In the genomic region with DNA sequence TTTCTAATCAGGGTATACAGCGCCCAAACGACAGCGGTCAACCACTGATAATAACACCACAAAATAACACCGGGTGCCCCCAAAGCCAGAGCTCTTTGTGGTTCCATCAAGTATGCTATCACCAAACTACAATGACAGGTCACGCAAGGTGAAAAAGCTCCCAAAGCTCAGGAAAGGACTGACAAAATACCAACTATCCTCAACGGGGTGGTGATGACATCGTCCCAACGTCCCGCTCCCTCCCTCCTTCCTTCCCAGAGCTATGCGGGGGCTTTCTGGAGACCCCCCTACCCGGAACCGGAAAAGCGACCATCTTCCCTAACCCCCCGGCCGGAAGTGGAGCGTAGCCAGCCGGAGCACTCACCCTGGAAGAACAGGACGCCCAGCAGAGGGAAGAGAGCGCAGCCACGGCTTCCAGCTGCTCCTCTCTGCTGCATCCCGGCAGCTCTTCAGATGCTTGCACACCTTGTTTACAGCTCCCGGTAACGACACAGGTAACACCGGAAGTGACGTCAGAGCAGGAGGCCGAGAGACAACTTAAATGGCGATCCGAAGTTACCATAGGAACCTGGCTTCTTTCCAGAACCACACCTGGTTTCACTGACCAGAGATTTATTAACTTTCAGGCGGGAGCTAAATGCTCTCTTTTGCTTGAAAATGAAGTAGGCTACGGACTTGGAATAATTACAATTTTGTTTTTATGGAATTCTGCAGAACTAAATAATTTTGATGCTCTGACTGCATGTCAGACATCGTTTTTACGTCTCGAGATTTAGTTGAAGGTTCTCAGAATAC, we compare ENCODE assay signal across 1 cellular context.
TF ChIP-seq lines count a peak whose summit lies in the region.

A gene with protein sequence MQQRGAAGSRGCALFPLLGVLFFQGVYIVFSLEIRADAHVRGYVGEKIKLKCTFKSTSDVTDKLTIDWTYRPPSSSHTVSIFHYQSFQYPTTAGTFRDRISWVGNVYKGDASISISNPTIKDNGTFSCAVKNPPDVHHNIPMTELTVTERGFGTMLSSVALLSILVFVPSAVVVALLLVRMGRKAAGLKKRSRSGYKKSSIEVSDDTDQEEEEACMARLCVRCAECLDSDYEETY (minus strand): TSS at position 508 of the 795 bp plus-strand sequence. CDS start 71 bp downstream, at position 437.

TF ChIP-seq in HEK293, 187 proteins besides CTCF, POLR2A, EP300 and RAD21 (continued from another document and continues in another):
- TF ChIP-seq, protein P1, sequence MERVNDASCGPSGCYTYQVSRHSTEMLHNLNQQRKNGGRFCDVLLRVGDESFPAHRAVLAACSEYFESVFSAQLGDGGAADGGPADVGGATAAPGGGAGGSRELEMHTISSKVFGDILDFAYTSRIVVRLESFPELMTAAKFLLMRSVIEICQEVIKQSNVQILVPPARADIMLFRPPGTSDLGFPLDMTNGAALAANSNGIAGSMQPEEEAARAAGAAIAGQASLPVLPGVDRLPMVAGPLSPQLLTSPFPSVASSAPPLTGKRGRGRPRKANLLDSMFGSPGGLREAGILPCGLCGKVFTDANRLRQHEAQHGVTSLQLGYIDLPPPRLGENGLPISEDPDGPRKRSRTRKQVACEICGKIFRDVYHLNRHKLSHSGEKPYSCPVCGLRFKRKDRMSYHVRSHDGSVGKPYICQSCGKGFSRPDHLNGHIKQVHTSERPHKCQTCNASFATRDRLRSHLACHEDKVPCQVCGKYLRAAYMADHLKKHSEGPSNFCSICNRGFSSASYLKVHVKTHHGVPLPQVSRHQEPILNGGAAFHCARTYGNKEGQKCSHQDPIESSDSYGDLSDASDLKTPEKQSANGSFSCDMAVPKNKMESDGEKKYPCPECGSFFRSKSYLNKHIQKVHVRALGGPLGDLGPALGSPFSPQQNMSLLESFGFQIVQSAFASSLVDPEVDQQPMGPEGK (tag by site-specific recombination; IDR thresholded peaks at IDR 0.05), result peak; percentile 99
- TF ChIP-seq, protein P2, sequence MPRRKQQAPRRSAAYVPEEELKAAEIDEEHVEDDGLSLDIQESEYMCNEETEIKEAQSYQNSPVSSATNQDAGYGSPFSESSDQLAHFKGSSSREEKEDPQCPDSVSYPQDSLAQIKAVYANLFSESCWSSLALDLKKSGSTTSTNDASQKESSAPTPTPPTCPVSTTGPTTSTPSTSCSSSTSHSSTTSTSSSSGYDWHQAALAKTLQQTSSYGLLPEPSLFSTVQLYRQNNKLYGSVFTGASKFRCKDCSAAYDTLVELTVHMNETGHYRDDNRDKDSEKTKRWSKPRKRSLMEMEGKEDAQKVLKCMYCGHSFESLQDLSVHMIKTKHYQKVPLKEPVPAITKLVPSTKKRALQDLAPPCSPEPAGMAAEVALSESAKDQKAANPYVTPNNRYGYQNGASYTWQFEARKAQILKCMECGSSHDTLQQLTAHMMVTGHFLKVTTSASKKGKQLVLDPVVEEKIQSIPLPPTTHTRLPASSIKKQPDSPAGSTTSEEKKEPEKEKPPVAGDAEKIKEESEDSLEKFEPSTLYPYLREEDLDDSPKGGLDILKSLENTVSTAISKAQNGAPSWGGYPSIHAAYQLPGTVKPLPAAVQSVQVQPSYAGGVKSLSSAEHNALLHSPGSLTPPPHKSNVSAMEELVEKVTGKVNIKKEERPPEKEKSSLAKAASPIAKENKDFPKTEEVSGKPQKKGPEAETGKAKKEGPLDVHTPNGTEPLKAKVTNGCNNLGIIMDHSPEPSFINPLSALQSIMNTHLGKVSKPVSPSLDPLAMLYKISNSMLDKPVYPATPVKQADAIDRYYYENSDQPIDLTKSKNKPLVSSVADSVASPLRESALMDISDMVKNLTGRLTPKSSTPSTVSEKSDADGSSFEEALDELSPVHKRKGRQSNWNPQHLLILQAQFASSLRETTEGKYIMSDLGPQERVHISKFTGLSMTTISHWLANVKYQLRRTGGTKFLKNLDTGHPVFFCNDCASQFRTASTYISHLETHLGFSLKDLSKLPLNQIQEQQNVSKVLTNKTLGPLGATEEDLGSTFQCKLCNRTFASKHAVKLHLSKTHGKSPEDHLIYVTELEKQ (tag by site-specific recombination; IDR thresholded peaks at IDR 0.05; ENCODE audit: borderline replicate concordance), result no peak
- TF ChIP-seq ZNF629 (tag by site-specific recombination; IDR thresholded peaks at IDR 0.05) (peak; percentile 98), ZNF76 (tag by site-specific recombination; IDR thresholded peaks at IDR 0.05; ENCODE audit: borderline replicate concordance, low read depth) (peak; percentile 62; the same call in 1 of the 2 replicates), ZNF335 (tag by site-specific recombination; conservative IDR thresholded peaks at IDR 0.05) (peak; percentile 89), ZNF785 (tag by site-specific recombination; IDR thresholded peaks at IDR 0.05) (no peak), ZNF132 (tag by site-specific recombination; IDR thresholded peaks at IDR 0.05; ENCODE audit: borderline replicate concordance) (no peak), ZNF366 (tag by site-specific recombination; conservative IDR thresholded peaks at IDR 0.05) (peak; percentile 83), FEZF1 (tag by site-specific recombination; IDR thresholded peaks at IDR 0.05) (peak; percentile 54), YY2 (tag by site-specific recombination; IDR thresholded peaks at IDR 0.05) (peak; percentile 79), SP2 (tag by site-specific recombination; IDR thresholded peaks at IDR 0.05) (peak; percentile 83), SP3 (tag by site-specific recombination; IDR thresholded peaks at IDR 0.05) (peak; percentile 8), ZNF664 (tag by site-specific recombination; IDR thresholded peaks at IDR 0.05) (no peak), ZNF610 (tag by site-specific recombination; IDR thresholded peaks at IDR 0.05; ENCODE audit: borderline replicate concordance) (no peak), OSR2 (tag by site-specific recombination; IDR thresholded peaks at IDR 0.05) (no peak), ZNF24 (tag by site-specific recombination; IDR thresholded peaks at IDR 0.05) (no peak), ZNF202 (tag by site-specific recombination; IDR thresholded peaks at IDR 0.05; ENCODE audit: borderline replicate concordance) (no peak), ZBTB21 (tag by site-specific recombination; IDR thresholded peaks at IDR 0.05) (peak; percentile 94), SETDB1 (IDR thresholded peaks at IDR 0.05; ENCODE audit: insufficient read length, low read length) (peak; percentile 90), ZNF214 (tag by site-specific recombination; IDR thresholded peaks at IDR 0.05; ENCODE audit: borderline replicate concordance) (no peak), ZBTB17 (tag by site-specific recombination; IDR thresholded peaks at IDR 0.05) (peak; percentile 90), ZNF776 (tag by site-specific recombination; IDR thresholded peaks at IDR 0.05; ENCODE audit: borderline replicate concordance) (no peak), HOXC10 (CRISPR knock-in tag; IDR thresholded peaks at IDR 0.05) (no peak), ZNF791 (tag by site-specific recombination; IDR thresholded peaks at IDR 0.05) (no peak), TRIM28 (IDR thresholded peaks at IDR 0.05; ENCODE audit: borderline replicate concordance, low read length) (peak; percentile 34; the same call in 1 of the 2 replicates), GLI2 (tag by site-specific recombination; IDR thresholded peaks at IDR 0.05; ENCODE audit: borderline replicate concordance, low read depth) (no peak), ZBTB7A (tag by site-specific recombination; IDR thresholded peaks at IDR 0.05; ENCODE audit: low read depth) (peak; percentile 65; the same call in 1 of the 2 replicates), BCL11A (tag by site-specific recombination; IDR thresholded peaks at IDR 0.05; ENCODE audit: low read depth) (no peak), KLF10 (tag by site-specific recombination; IDR thresholded peaks at IDR 0.05) (no peak), ZNF416 (tag by site-specific recombination; IDR thresholded peaks at IDR 0.05) (no peak)
- TF ChIP-seq, protein P3, sequence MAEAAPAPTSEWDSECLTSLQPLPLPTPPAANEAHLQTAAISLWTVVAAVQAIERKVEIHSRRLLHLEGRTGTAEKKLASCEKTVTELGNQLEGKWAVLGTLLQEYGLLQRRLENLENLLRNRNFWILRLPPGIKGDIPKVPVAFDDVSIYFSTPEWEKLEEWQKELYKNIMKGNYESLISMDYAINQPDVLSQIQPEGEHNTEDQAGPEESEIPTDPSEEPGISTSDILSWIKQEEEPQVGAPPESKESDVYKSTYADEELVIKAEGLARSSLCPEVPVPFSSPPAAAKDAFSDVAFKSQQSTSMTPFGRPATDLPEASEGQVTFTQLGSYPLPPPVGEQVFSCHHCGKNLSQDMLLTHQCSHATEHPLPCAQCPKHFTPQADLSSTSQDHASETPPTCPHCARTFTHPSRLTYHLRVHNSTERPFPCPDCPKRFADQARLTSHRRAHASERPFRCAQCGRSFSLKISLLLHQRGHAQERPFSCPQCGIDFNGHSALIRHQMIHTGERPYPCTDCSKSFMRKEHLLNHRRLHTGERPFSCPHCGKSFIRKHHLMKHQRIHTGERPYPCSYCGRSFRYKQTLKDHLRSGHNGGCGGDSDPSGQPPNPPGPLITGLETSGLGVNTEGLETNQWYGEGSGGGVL (tag by site-specific recombination; IDR thresholded peaks at IDR 0.05), result 0 out of 2 replicates have a peak, but pooled peaks have one; percentile 46
- TF ChIP-seq, protein P4, sequence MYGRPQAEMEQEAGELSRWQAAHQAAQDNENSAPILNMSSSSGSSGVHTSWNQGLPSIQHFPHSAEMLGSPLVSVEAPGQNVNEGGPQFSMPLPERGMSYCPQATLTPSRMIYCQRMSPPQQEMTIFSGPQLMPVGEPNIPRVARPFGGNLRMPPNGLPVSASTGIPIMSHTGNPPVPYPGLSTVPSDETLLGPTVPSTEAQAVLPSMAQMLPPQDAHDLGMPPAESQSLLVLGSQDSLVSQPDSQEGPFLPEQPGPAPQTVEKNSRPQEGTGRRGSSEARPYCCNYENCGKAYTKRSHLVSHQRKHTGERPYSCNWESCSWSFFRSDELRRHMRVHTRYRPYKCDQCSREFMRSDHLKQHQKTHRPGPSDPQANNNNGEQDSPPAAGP (tag by site-specific recombination; IDR thresholded peaks at IDR 0.05), result no peak
- TF ChIP-seq, protein P5, sequence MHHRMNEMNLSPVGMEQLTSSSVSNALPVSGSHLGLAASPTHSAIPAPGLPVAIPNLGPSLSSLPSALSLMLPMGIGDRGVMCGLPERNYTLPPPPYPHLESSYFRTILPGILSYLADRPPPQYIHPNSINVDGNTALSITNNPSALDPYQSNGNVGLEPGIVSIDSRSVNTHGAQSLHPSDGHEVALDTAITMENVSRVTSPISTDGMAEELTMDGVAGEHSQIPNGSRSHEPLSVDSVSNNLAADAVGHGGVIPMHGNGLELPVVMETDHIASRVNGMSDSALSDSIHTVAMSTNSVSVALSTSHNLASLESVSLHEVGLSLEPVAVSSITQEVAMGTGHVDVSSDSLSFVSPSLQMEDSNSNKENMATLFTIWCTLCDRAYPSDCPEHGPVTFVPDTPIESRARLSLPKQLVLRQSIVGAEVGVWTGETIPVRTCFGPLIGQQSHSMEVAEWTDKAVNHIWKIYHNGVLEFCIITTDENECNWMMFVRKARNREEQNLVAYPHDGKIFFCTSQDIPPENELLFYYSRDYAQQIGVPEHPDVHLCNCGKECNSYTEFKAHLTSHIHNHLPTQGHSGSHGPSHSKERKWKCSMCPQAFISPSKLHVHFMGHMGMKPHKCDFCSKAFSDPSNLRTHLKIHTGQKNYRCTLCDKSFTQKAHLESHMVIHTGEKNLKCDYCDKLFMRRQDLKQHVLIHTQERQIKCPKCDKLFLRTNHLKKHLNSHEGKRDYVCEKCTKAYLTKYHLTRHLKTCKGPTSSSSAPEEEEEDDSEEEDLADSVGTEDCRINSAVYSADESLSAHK (tag by site-specific recombination; IDR thresholded peaks at IDR 0.05), result peak; percentile 6; the same call in 1 of the 2 replicates
- TF ChIP-seq, protein P6, sequence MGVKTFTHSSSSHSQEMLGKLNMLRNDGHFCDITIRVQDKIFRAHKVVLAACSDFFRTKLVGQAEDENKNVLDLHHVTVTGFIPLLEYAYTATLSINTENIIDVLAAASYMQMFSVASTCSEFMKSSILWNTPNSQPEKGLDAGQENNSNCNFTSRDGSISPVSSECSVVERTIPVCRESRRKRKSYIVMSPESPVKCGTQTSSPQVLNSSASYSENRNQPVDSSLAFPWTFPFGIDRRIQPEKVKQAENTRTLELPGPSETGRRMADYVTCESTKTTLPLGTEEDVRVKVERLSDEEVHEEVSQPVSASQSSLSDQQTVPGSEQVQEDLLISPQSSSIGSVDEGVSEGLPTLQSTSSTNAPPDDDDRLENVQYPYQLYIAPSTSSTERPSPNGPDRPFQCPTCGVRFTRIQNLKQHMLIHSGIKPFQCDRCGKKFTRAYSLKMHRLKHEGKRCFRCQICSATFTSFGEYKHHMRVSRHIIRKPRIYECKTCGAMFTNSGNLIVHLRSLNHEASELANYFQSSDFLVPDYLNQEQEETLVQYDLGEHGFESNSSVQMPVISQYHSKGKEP (tag by site-specific recombination; IDR thresholded peaks at IDR 0.05), result no peak
- TF ChIP-seq, protein P7, sequence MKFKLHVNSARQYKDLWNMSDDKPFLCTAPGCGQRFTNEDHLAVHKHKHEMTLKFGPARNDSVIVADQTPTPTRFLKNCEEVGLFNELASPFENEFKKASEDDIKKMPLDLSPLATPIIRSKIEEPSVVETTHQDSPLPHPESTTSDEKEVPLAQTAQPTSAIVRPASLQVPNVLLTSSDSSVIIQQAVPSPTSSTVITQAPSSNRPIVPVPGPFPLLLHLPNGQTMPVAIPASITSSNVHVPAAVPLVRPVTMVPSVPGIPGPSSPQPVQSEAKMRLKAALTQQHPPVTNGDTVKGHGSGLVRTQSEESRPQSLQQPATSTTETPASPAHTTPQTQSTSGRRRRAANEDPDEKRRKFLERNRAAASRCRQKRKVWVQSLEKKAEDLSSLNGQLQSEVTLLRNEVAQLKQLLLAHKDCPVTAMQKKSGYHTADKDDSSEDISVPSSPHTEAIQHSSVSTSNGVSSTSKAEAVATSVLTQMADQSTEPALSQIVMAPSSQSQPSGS (tag by site-specific recombination; IDR thresholded peaks at IDR 0.05; ENCODE audit: low read depth), result peak; percentile 91
- TF ChIP-seq, protein P8, sequence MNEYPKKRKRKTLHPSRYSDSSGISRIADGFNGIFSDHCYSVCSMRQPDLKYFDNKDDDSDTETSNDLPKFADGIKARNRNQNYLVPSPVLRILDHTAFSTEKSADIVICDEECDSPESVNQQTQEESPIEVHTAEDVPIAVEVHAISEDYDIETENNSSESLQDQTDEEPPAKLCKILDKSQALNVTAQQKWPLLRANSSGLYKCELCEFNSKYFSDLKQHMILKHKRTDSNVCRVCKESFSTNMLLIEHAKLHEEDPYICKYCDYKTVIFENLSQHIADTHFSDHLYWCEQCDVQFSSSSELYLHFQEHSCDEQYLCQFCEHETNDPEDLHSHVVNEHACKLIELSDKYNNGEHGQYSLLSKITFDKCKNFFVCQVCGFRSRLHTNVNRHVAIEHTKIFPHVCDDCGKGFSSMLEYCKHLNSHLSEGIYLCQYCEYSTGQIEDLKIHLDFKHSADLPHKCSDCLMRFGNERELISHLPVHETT (tag by site-specific recombination; IDR thresholded peaks at IDR 0.05), result peak; percentile 53; the same call in 1 of the 2 replicates
- TF ChIP-seq, protein P9, sequence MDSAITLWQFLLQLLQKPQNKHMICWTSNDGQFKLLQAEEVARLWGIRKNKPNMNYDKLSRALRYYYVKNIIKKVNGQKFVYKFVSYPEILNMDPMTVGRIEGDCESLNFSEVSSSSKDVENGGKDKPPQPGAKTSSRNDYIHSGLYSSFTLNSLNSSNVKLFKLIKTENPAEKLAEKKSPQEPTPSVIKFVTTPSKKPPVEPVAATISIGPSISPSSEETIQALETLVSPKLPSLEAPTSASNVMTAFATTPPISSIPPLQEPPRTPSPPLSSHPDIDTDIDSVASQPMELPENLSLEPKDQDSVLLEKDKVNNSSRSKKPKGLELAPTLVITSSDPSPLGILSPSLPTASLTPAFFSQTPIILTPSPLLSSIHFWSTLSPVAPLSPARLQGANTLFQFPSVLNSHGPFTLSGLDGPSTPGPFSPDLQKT (IDR thresholded peaks at IDR 0.05; ENCODE audit: borderline replicate concordance, low read depth, low read length), result peak; percentile 62; the same call in 1 of the 2 replicates
